8 cellular contexts compared by ENCODE assay signal in genomic region chr15:51077565-51078153, GRCh38. TPM values are rescaled to one million over a fixed set of nuclear protein-coding genes. Genes with fewer than 3 reads are reported as not detected.
A peak's percentile ranks its signal among the peaks of the same experiment; 100 is the strongest.
DNase-seq lines count a peak whose midpoint lies in the region; ATAC-seq lines count a peak whose summit lies in the region.

No MANE protein-coding gene starts in this region.

- DNase-seq in NOMO-1 treated with DMSO at 0.1 percent for 48 hours (lab: John Stamatoyannopoulos, UW; ENCODE audit: unreplicated experiment) (peak; percentile 65), cerebellum (ENCODE audit: low spot score) (no peak)
- peak; percentile 78 for DNase-seq in activated naive CD8-positive, alpha-beta T cell treated with anti-CD3 and anti-CD28 coated beads, Interleukin-2, amount 10 ng/mL, durations not matched to agents 7 days and 5 days
- DNase-seq in stimulated activated CD4-positive, alpha-beta T cell treated with anti-CD3 and anti-CD28 coated beads, Interleukin-4, amount 100 ng/mL, for 1 hour = peak; percentile 63

- peak overlapping the region; percentile 15; the same call in 1 of the 2 replicates for H3K4me3 ChIP-seq in iPS-18c (ENCODE audit: insufficient read depth, low read depth, low read length)

- peaks cover 22% of the 10 kb centered on the region for H3K4me1 Mint-ChIP-seq in activated naive CD8-positive, alpha-beta T cell treated with anti-CD3 and anti-CD28 coated beads, Interleukin-2, amount 10 ng/mL, durations not matched to agents 7 days and 5 days

- peak overlapping the region; percentile 94 for H3K27ac Mint-ChIP-seq in activated naive CD8-positive, alpha-beta T cell treated with anti-CD3 and anti-CD28 coated beads, Interleukin-2, amount 10 ng/mL, durations not matched to agents 7 days and 5 days

- POLR2A ChIA-PET in activated naive CD8-positive, alpha-beta T cell treated with anti-CD3 and anti-CD28 coated beads, Interleukin-2, amount 10 ng/mL, durations not matched to agents 7 days and 5 days (lab: Charles Lee) = interaction anchor here (0.6 to 1.9 kb wide), 4 partner anchors 10 to 295 kb away, joined by 3 to 9 read pairs (median 3); no protein-coding TSS in a partner anchor

- no peaks in the 10 kb centered on the region for H3K9me3 ChIP-seq in iPS-18c (ENCODE audit: control insufficient read depth, insufficient read depth, low read length)

- peaks cover 6% of the 10 kb centered on the region for H3K27me3 Mint-ChIP-seq in activated naive CD8-positive, alpha-beta T cell treated with anti-CD3 and anti-CD28 coated beads, Interleukin-2, amount 10 ng/mL, durations not matched to agents 7 days and 5 days

- peak; percentile 60 for ATAC-seq in GM19397 (IDR thresholded peaks at IDR 0.05; ENCODE audit: unreplicated experiment)
- peak; percentile 76 for ATAC-seq in activated naive CD8-positive, alpha-beta T cell treated with anti-CD3 and anti-CD28 coated beads, Interleukin-2, amount 10 ng/mL, durations not matched to agents 7 days and 5 days (ENCODE audit: low read depth)
- ATAC-seq in HG03135 (IDR thresholded peaks at IDR 0.05; ENCODE audit: unreplicated experiment) = no peak
- ATAC-seq in HG03025 (IDR thresholded peaks at IDR 0.05; ENCODE audit: low FRiP score, unreplicated experiment) = no peak

- H3K4me3 Mint-ChIP-seq in activated naive CD8-positive, alpha-beta T cell treated with anti-CD3 and anti-CD28 coated beads, Interleukin-2, amount 10 ng/mL, durations not matched to agents 7 days and 5 days = peak overlapping the region; percentile 80

- peaks cover 2% of the 10 kb centered on the region for H3K36me3 Mint-ChIP-seq in activated naive CD8-positive, alpha-beta T cell treated with anti-CD3 and anti-CD28 coated beads, Interleukin-2, amount 10 ng/mL, durations not matched to agents 7 days and 5 days

- H3K9me3 Mint-ChIP-seq in activated naive CD8-positive, alpha-beta T cell treated with anti-CD3 and anti-CD28 coated beads, Interleukin-2, amount 10 ng/mL, durations not matched to agents 7 days and 5 days = no peaks in the 10 kb centered on the region

RNA-seq across cellular contexts. Expression of gene TNFAIP8L3, which starts 17.0 kb away (rescaled TPM):
- under 1 TPM; 0.17 to 0.20 TPM for total RNA-seq in activated naive CD8-positive, alpha-beta T cell treated with anti-CD3 and anti-CD28 coated beads, Interleukin-2, amount 10 ng/mL, durations not matched to agents 7 days and 5 days
- total RNA-seq in cerebellum = 3.2 TPM

Comparison
In these comparisons a context has a peak if more than half of its experiments do, and no peak if none do; other contexts are left out.
1. ATAC-seq: peak in GM19397 (single experiment) and activated naive CD8-positive, alpha-beta T cell treated with anti-CD3 and anti-CD28 coated beads, Interleukin-2, amount 10 ng/mL, durations not matched to agents 7 days and 5 days (single experiment); none in HG03135 (single experiment) and HG03025 (single experiment).